Comparison of ENCODE assay signal across 1 cellular context in the genomic region with DNA sequence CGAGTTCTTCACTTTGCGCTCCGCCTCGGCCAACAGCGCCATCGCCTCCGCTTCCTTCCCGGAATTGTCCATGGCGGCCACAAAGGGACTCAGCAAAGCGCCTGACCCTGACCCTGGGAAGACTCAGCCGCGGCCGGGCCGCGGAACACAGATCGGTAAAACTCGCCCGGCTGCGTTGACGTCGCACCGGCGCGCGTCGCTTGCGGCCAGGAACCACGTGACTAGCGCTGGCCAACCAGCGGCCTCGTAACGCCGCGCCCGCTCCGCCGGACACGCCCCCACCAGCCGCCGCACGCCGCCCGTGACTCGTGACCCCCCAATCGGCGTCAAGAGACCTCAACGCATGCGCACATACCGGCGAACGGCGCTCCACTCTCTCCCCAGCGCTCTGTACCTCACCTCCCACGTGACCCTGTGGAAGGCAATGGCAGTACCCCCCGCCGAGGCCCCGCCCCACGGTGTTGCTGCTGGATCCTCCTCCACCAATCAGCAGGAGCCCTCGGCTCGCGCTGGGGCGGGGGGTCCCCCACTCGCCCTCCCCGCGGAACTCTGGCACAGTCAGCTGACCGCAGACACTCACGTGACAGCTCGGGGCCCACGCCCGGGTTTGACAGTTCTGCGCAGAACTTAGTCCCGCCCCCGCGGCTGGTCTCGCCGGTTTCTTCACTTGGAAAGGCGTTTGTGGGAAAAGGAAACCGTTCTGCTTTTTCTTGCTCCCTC.
TF ChIP-seq lines count a peak whose summit lies in the region.

Gene NAPA (minus strand): TSS at position 195 of the 720 bp plus-strand sequence. CDS start 123 bp downstream, at position 72.

TF ChIP-seq in HepG2, 621 proteins besides CTCF, POLR2A, EP300 and RAD21 (continued from another document and continues in another):
- TF ChIP-seq, protein P1, sequence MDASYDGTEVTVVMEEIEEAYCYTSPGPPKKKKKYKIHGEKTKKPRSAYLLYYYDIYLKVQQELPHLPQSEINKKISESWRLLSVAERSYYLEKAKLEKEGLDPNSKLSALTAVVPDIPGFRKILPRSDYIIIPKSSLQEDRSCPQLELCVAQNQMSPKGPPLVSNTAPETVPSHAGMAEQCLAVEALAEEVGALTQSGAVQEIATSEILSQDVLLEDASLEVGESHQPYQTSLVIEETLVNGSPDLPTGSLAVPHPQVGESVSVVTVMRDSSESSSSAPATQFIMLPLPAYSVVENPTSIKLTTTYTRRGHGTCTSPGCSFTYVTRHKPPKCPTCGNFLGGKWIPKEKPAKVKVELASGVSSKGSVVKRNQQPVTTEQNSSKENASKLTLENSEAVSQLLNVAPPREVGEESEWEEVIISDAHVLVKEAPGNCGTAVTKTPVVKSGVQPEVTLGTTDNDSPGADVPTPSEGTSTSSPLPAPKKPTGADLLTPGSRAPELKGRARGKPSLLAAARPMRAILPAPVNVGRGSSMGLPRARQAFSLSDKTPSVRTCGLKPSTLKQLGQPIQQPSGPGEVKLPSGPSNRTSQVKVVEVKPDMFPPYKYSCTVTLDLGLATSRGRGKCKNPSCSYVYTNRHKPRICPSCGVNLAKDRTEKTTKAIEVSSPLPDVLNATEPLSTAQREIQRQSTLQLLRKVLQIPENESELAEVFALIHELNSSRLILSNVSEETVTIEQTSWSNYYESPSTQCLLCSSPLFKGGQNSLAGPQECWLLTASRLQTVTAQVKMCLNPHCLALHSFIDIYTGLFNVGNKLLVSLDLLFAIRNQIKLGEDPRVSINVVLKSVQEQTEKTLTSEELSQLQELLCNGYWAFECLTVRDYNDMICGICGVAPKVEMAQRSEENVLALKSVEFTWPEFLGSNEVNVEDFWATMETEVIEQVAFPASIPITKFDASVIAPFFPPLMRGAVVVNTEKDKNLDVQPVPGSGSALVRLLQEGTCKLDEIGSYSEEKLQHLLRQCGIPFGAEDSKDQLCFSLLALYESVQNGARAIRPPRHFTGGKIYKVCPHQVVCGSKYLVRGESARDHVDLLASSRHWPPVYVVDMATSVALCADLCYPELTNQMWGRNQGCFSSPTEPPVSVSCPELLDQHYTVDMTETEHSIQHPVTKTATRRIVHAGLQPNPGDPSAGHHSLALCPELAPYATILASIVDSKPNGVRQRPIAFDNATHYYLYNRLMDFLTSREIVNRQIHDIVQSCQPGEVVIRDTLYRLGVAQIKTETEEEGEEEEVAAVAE (CRISPR knock-in tag; IDR thresholded peaks at IDR 0.05; ENCODE audit: borderline replicate concordance), result no peak
- no peak for TF ChIP-seq KLF9 (CRISPR knock-in tag; IDR thresholded peaks at IDR 0.05; ENCODE audit: low read depth)
- no peak for TF ChIP-seq GZF1 (CRISPR knock-in tag; IDR thresholded peaks at IDR 0.05)
- no peak for TF ChIP-seq ZNF446 (CRISPR knock-in tag; IDR thresholded peaks at IDR 0.05)
- TF ChIP-seq HHEX (CRISPR knock-in tag; IDR thresholded peaks at IDR 0.05), result no peak
- TF ChIP-seq FIP1L1 (IDR thresholded peaks at IDR 0.05; ENCODE audit: borderline replicate concordance, insufficient read depth, low read depth, low read length), result no peak
- no peak for TF ChIP-seq MBNL3 (CRISPR knock-in tag; conservative IDR thresholded peaks at IDR 0.05)
- TF ChIP-seq ZNF10 (CRISPR knock-in tag; IDR thresholded peaks at IDR 0.05; ENCODE audit: borderline replicate concordance, low read depth), result no peak
- 0 out of 2 replicates have a peak, but pooled peaks have one; percentile 43 for TF ChIP-seq RXRB (CRISPR knock-in tag; IDR thresholded peaks at IDR 0.05; ENCODE audit: borderline replicate concordance)
- TF ChIP-seq DR1 (CRISPR knock-in tag; IDR thresholded peaks at IDR 0.05), result peak; percentile 84
- no peak for TF ChIP-seq ZNF512B (CRISPR knock-in tag; IDR thresholded peaks at IDR 0.05; ENCODE audit: borderline replicate concordance)
- TF ChIP-seq ONECUT2 (CRISPR knock-in tag; IDR thresholded peaks at IDR 0.05), result no peak
- no peak for TF ChIP-seq ZNF674 (CRISPR knock-in tag; IDR thresholded peaks at IDR 0.05; ENCODE audit: low read depth)
- TF ChIP-seq KDM5B (CRISPR knock-in tag; IDR thresholded peaks at IDR 0.05; ENCODE audit: borderline replicate concordance), result peak; percentile 72; the same call in 1 of the 2 replicates
- TF ChIP-seq, protein P2, sequence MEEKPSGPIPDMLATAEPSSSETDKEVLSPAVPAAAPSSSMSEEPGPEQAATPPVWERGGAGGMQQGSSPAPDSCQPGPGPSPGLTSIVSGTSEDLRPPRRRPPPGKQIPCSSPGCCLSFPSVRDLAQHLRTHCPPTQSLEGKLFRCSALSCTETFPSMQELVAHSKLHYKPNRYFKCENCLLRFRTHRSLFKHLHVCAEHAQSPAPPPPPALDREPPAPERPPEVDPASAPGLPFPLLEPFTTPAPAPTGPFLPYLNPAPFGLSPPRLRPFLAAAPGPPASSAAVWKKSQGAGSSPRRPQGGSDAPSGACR (CRISPR knock-in tag; IDR thresholded peaks at IDR 0.05), result peak; percentile 49; the same call in 1 of the 2 replicates
- no peak for TF ChIP-seq SNAI1 (CRISPR knock-in tag; IDR thresholded peaks at IDR 0.05; ENCODE audit: borderline replicate concordance)
- TF ChIP-seq NONO (IDR thresholded peaks at IDR 0.05), result no peak
- peak; percentile 83 for TF ChIP-seq NONO (CRISPR knock-in tag; conservative IDR thresholded peaks at IDR 0.05)
- TF ChIP-seq, protein P3, sequence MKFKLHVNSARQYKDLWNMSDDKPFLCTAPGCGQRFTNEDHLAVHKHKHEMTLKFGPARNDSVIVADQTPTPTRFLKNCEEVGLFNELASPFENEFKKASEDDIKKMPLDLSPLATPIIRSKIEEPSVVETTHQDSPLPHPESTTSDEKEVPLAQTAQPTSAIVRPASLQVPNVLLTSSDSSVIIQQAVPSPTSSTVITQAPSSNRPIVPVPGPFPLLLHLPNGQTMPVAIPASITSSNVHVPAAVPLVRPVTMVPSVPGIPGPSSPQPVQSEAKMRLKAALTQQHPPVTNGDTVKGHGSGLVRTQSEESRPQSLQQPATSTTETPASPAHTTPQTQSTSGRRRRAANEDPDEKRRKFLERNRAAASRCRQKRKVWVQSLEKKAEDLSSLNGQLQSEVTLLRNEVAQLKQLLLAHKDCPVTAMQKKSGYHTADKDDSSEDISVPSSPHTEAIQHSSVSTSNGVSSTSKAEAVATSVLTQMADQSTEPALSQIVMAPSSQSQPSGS (CRISPR knock-in tag; IDR thresholded peaks at IDR 0.05), result no peak; the same call in none of the 2 replicates
- peak; percentile 85 for TF ChIP-seq SP4 (CRISPR knock-in tag; IDR thresholded peaks at IDR 0.05)
- TF ChIP-seq ZNF687 (CRISPR knock-in tag; IDR thresholded peaks at IDR 0.05), result peak; percentile 80
- TF ChIP-seq ZNF766 (CRISPR knock-in tag; IDR thresholded peaks at IDR 0.05; ENCODE audit: borderline replicate concordance), result peak; percentile 71; the same call in 1 of the 2 replicates
- no peak for TF ChIP-seq HIC2 (CRISPR knock-in tag; IDR thresholded peaks at IDR 0.05; ENCODE audit: low read depth)
- TF ChIP-seq KLF13 (CRISPR knock-in tag; IDR thresholded peaks at IDR 0.05), result no peak
- TF ChIP-seq CENPX (CRISPR knock-in tag; IDR thresholded peaks at IDR 0.05), result no peak
- no peak for TF ChIP-seq ZNF143 (CRISPR knock-in tag; IDR thresholded peaks at IDR 0.05)
- TF ChIP-seq ZNF101 (CRISPR knock-in tag; IDR thresholded peaks at IDR 0.05; ENCODE audit: borderline replicate concordance, low read depth), result no peak
- peak; percentile 90 for TF ChIP-seq SPEN (CRISPR knock-in tag; IDR thresholded peaks at IDR 0.05; ENCODE audit: low read depth)
- TF ChIP-seq ZNF205 (CRISPR knock-in tag; IDR thresholded peaks at IDR 0.05), result no peak
- TF ChIP-seq, protein P4, sequence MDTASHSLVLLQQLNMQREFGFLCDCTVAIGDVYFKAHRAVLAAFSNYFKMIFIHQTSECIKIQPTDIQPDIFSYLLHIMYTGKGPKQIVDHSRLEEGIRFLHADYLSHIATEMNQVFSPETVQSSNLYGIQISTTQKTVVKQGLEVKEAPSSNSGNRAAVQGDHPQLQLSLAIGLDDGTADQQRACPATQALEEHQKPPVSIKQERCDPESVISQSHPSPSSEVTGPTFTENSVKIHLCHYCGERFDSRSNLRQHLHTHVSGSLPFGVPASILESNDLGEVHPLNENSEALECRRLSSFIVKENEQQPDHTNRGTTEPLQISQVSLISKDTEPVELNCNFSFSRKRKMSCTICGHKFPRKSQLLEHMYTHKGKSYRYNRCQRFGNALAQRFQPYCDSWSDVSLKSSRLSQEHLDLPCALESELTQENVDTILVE (CRISPR knock-in tag; IDR thresholded peaks at IDR 0.05), result peak; percentile 87
- TF ChIP-seq MTA3 (CRISPR knock-in tag; IDR thresholded peaks at IDR 0.05), result no peak
- TF ChIP-seq, protein P5, sequence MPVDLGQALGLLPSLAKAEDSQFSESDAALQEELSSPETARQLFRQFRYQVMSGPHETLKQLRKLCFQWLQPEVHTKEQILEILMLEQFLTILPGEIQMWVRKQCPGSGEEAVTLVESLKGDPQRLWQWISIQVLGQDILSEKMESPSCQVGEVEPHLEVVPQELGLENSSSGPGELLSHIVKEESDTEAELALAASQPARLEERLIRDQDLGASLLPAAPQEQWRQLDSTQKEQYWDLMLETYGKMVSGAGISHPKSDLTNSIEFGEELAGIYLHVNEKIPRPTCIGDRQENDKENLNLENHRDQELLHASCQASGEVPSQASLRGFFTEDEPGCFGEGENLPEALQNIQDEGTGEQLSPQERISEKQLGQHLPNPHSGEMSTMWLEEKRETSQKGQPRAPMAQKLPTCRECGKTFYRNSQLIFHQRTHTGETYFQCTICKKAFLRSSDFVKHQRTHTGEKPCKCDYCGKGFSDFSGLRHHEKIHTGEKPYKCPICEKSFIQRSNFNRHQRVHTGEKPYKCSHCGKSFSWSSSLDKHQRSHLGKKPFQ (CRISPR knock-in tag; IDR thresholded peaks at IDR 0.05; ENCODE audit: insufficient replicate concordance), result no peak
- TF ChIP-seq KLF12 (CRISPR knock-in tag; IDR thresholded peaks at IDR 0.05; ENCODE audit: borderline replicate concordance), result peak; percentile 80
- no peak for TF ChIP-seq SP140L (CRISPR knock-in tag; IDR thresholded peaks at IDR 0.05; ENCODE audit: borderline replicate concordance)
- no peak for TF ChIP-seq REXO4 (CRISPR knock-in tag; IDR thresholded peaks at IDR 0.05; ENCODE audit: borderline replicate concordance)
- TF ChIP-seq PRMT3 (CRISPR knock-in tag; IDR thresholded peaks at IDR 0.05; ENCODE audit: borderline replicate concordance, low read depth), result no peak
- TF ChIP-seq HOXA3 (CRISPR knock-in tag; IDR thresholded peaks at IDR 0.05), result peak; percentile 86
- no peak; the same call in 1 of the 2 replicates for TF ChIP-seq ZNF547 (CRISPR knock-in tag; IDR thresholded peaks at IDR 0.05)
- no peak for TF ChIP-seq ZBTB7A (CRISPR knock-in tag; IDR thresholded peaks at IDR 0.05)
- TF ChIP-seq SUZ12 (IDR thresholded peaks at IDR 0.05; ENCODE audit: low read depth, low read length), result no peak
- no peak for TF ChIP-seq CBX2 (IDR thresholded peaks at IDR 0.05; ENCODE audit: low read depth, low read length)
- TF ChIP-seq CBX2 (CRISPR knock-in tag; IDR thresholded peaks at IDR 0.05; ENCODE audit: low read depth), result no peak
- TF ChIP-seq PAWR (CRISPR knock-in tag; IDR thresholded peaks at IDR 0.05; ENCODE audit: borderline replicate concordance), result no peak
